In the genomic region with DNA sequence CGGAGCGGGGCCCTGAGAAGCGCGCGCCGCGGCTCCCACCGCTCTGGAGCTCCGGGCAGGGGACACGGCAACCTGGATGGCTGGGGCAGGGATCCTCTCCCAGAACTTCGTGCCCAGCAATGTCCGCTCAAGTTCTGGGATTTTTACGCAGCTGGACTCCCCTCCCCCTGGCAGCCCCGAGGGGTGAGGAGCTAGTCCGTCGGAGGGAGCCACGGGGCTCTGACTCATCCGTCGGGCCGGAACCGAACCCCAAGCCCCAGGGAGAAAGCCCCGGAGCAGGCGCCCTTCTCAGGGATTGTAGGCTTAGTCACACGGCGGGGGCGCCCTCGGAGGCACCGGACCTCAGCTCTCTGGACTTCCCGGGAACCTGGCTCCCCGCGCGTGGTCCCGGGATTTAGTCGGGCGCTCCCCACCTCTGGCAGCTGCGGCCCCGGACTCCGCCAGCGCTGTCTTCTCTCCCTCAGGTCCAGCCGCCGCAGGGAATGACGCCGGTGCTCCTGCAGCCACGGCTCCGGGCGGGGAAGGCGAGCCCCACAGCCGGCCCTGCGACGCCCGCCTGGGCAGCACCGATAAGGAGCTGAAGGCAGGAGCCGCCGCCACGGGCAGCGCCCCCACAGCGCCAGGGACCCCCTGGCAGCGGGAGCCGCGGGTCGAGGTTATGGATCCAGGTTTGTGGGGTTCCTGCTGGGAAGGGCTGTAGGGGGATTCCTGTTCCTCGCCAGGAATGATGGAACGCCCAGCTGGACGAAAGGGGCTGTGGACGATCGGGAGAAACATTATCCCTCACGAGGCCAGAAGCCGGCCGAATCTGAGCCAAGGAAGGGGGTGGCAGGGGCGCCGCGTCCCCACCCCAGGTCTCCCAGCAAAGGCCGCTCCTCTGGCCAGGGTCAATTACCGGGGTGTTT, we compare ENCODE assay signal across 10 cellular contexts. TPM values are rescaled to one million over a fixed set of nuclear protein-coding genes. Genes with fewer than 3 reads are reported as not detected.
A peak's percentile ranks its signal among the peaks of the same experiment; 100 is the strongest.
DNase-seq lines count a peak whose midpoint lies in the region; ATAC-seq, FAIRE-seq and TF ChIP-seq lines count a peak whose summit lies in the region.
"Had no signal": no experiment of that assay in that cellular context is flagged by ENCODE, and none has a peak within 500 bp of the region (broad histone marks: within the 10 kb centered on the region; RNA-seq: fewer than 3 reads in every experiment).

No MANE protein-coding gene starts in this region.

- no peak for FAIRE-seq in kidney (lab: Jason Lieb, UNC)
- FAIRE-seq: G401.6, islet of Langerhans had no signal

- H3K9ac ChIP-seq in kidney (ENCODE audit: low read length in 2 of 2): peak overlapping the region; percentile 12 to 39

- H3K27ac ChIP-seq in body of pancreas (peak overlapping the region; percentile 69 to 93 (median 86)), kidney (ENCODE audit: low read depth in 2 of 2, low read length in 2 of 2) (peak overlapping the region in 1 of 2 donors; percentile 65)

- no peaks in the 10 kb centered on the region for H3K27me3 ChIP-seq in body of pancreas

- 0 to 3% methylated on average over 1 to 74 of the region's 74 CpGs for WGBS in body of pancreas, 2 donors

- DNase-seq in NCI-H748 (lab: John Stamatoyannopoulos, UW; ENCODE audit: unreplicated experiment) (peak; percentile 45), NCI-H748 treated with DMSO at 0.1 percent for 48 hours (lab: John Stamatoyannopoulos, UW) (no peak), T follicular helper cell (ENCODE audit: low read depth) (peak; percentile 40), body of pancreas (peak in 3 of 4 donors; percentile 50 to 58 (median 52)), kidney (peak; percentile 86), NCI-H2227 (lab: John Stamatoyannopoulos, UW; ENCODE audit: unreplicated experiment) (no peak)
- peak; percentile 31 for DNase-seq in stimulated activated CD4-positive, alpha-beta T cell treated with anti-CD3 and anti-CD28 coated beads, Interleukin-2, amount 100 ng/mL, for 4 hours (ENCODE audit: low read depth)

- no peak for TF ChIP-seq CTCF in body of pancreas (IDR thresholded peaks at IDR 0.05)
- no peak for TF ChIP-seq CTCF in kidney (IDR thresholded peaks at IDR 0.05; ENCODE audit: borderline replicate concordance, extremely low read depth, insufficient read depth)

- H3K4me1 ChIP-seq in body of pancreas (peaks cover 48% of the 10 kb centered on the region), kidney (ENCODE audit: control insufficient read depth in 1 of 2, insufficient read depth in 1 of 2, low read depth in 1 of 2, low read length in 2 of 2) (peaks cover 0 to 25% of the 10 kb centered on the region in 2 donors)

- intact Hi-C loops in body of pancreas (cut with DNase I): no loop called here
- intact Hi-C loops in kidney (cut with DNase I): no loop called here

- H3K36me3 ChIP-seq in body of pancreas (replicated peaks in 1 of 2; ENCODE audit: insufficient read depth in 1 of 2, low read depth in 2 of 2) (no peaks in the 10 kb centered on the region), kidney (ENCODE audit: control insufficient read depth in 1 of 2, insufficient read depth in 2 of 2, low read length in 2 of 2) (peaks cover 0 to 5% of the 10 kb centered on the region in 2 donors)

- no peak for ATAC-seq in body of pancreas
- no peak for ATAC-seq in HG03025 (IDR thresholded peaks at IDR 0.05; ENCODE audit: low FRiP score, unreplicated experiment)

- H3K9me3 ChIP-seq in body of pancreas: no peaks in the 10 kb centered on the region
- H3K9me3 ChIP-seq in kidney (ENCODE audit: control insufficient read depth in 1 of 2, low read length in 2 of 2): no peaks in the 10 kb centered on the region

- H3K4me3 ChIP-seq in body of pancreas (peak overlapping the region in 1 of 2 donors; percentile 17), kidney (ENCODE audit: low read length in 2 of 2) (peak overlapping the region in 1 of 2 donors; percentile 52)

- TF ChIP-seq POLR2A in body of pancreas (IDR thresholded peaks at IDR 0.05): peak in 1 of 3 donors; percentile 14

RNA-seq across cellular contexts. Expression of a gene that starts 0.8 kb away (rescaled TPM):
- 10 to 100 TPM; 12.2 to 46.5 TPM for total RNA-seq in body of pancreas
- 10.4 TPM for total RNA-seq in kidney
- polyA plus RNA-seq in kidney (ENCODE audit: insufficient read depth, low read depth, low replicate concordance): 1.5 TPM

RNA-seq across cellular contexts. Expression of a gene that starts 31.5 kb away (rescaled TPM):
- 10 to 100 TPM; 34.8 to 55.7 TPM for total RNA-seq in body of pancreas
- total RNA-seq in kidney: 37.6 TPM
- polyA plus RNA-seq in kidney (ENCODE audit: insufficient read depth, low read depth, low replicate concordance): 39.9 TPM

Comparison
In these comparisons a context has a peak if more than half of its experiments do, and no peak if none do; other contexts are left out.
1. DNase-seq: peak in NCI-H748 (single experiment), T follicular helper cell (single experiment), body of pancreas (3 of 4), kidney (single experiment) and stimulated activated CD4-positive, alpha-beta T cell treated with anti-CD3 and anti-CD28 coated beads, Interleukin-2, amount 100 ng/mL, for 4 hours (single experiment); none in NCI-H748 treated with DMSO at 0.1 percent for 48 hours (single experiment) and NCI-H2227 (single experiment).